ENCODE assay signal across 8 cellular contexts in the genomic region with DNA sequence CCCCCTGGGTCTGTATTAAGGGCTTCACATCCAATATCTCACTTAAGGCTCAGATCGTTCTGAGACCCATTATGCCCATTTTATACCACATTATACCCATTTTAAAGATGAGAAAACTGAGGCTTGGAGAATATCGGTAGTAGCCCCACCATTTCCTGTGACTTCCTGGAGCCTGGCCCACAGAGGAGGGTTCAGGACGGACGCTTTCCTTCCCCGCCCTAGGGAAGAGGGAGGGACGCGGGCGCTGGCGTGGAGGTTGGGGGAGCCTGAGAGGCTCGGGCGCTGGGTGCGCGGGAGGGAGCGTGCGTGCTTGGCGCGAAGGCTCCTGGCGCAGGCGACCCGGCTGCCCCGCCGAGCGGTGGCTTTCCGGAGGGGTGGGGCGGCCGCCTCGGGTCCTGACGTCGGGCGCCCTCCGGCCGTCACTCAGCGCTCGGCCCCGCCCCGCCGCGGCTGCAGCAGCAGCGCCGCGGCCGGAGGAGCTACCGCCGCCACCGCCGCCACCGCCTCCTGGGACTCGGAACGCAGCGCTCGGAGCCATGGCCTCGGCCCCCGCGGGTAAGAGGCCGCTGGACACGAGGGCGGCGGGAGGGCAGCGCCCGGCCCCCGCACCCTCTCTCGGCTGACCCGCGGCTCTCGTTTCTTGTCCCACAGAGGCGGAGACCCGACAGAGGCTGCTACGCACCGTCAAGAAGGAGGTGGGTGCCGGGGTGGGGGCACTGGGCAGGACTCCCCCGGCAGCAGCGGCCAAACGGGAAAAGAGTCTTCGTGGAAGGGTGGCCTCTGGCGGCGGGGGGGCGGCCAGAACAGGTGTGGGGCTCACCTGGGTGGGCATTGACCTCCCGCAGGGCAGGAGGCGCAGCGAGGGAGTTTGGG. TPM values are rescaled to one million over a fixed set of nuclear protein-coding genes. Genes with fewer than 3 reads are reported as not detected.
A peak's percentile ranks its signal among the peaks of the same experiment; 100 is the strongest.
DNase-seq lines count a peak whose midpoint lies in the region; ATAC-seq, FAIRE-seq and TF ChIP-seq lines count a peak whose summit lies in the region.

SGSM1 (plus strand) TSS at position 422 of the 873 bp plus-strand sequence; CDS start at position 537, 115 bp downstream.

- peak within 1 kb of the TSS; percentile 4 for H3K27ac Mint-ChIP-seq in activated T-helper 17 cell treated with anti-CD3 and anti-CD28 coated beads, Interleukin-2, amount 50 U/mL, for 72 hours
- H3K27ac Mint-ChIP-seq in natural killer cell: peak within 1 kb of the TSS; percentile 40 to 65
- no peak within 1 kb of the TSS for H3K27ac Mint-ChIP-seq in stimulated activated naive B cell treated with anti-CD40 and anti-IgM and Interleukin-4, amounts not matched to agents 10 μg/mL and 1 μg/mL and 100 μg/mL, for 72 hours

- DNase-seq in EH (ENCODE audit: low read depth) (peak; percentile 48), HT-29 (ENCODE audit: low spot score) (peak; percentile 57), RCC 7860 (ENCODE audit: low spot score) (peak; percentile 4), fibroblast of pulmonary artery (ENCODE audit: low read depth) (peak; percentile 50), natural killer cell (peak; percentile 81)
- peak; percentile 66 for DNase-seq in stimulated activated naive B cell treated with anti-CD40 and anti-IgM and Interleukin-4, amounts not matched to agents 10 μg/mL and 1 μg/mL and 100 μg/mL, for 72 hours

- H3K9me3 Mint-ChIP-seq in activated T-helper 17 cell treated with anti-CD3 and anti-CD28 coated beads, Interleukin-2, amount 50 U/mL, for 72 hours: no peaks in the 10 kb centered on the region
- no peaks in the 10 kb centered on the region for H3K9me3 Mint-ChIP-seq in natural killer cell
- peaks cover 0 to 1% of the 10 kb centered on the region in 2 donors for H3K9me3 Mint-ChIP-seq in stimulated activated naive B cell treated with anti-CD40 and anti-IgM and Interleukin-4, amounts not matched to agents 10 μg/mL and 1 μg/mL and 100 μg/mL, for 72 hours

- TF ChIP-seq CTCF in fibroblast of pulmonary artery (IDR thresholded peaks at IDR 0.05; ENCODE audit: low read length, missing control alignments) (no peak), natural killer cell (IDR thresholded peaks at IDR 0.05) (no peak)

- intact Hi-C loops in natural killer cell (cut with micrococcal nuclease): loop anchor here (2.0 kb wide), 1 partner anchor 39 kb away; no protein-coding TSS in a partner anchor

- no peaks in the 10 kb centered on the region for H3K27me3 Mint-ChIP-seq in activated T-helper 17 cell treated with anti-CD3 and anti-CD28 coated beads, Interleukin-2, amount 50 U/mL, for 72 hours
- no peaks in the 10 kb centered on the region for H3K27me3 Mint-ChIP-seq in natural killer cell (ENCODE audit: low read depth in 2 of 2)
- H3K27me3 Mint-ChIP-seq in stimulated activated naive B cell treated with anti-CD40 and anti-IgM and Interleukin-4, amounts not matched to agents 10 μg/mL and 1 μg/mL and 100 μg/mL, for 72 hours: peaks cover 23 to 54% of the 10 kb centered on the region in 2 donors

- H3K4me3 Mint-ChIP-seq in activated T-helper 17 cell treated with anti-CD3 and anti-CD28 coated beads, Interleukin-2, amount 50 U/mL, for 72 hours: peak within 1 kb of the TSS; percentile 64
- peak within 1 kb of the TSS; percentile 79 for H3K4me3 Mint-ChIP-seq in natural killer cell
- H3K4me3 Mint-ChIP-seq in stimulated activated naive B cell treated with anti-CD40 and anti-IgM and Interleukin-4, amounts not matched to agents 10 μg/mL and 1 μg/mL and 100 μg/mL, for 72 hours: peak within 1 kb of the TSS; percentile 73 to 76

- no peaks in the 10 kb centered on the region for H3K36me3 Mint-ChIP-seq in activated T-helper 17 cell treated with anti-CD3 and anti-CD28 coated beads, Interleukin-2, amount 50 U/mL, for 72 hours (ENCODE audit: low read depth)
- no peaks in the 10 kb centered on the region for H3K36me3 Mint-ChIP-seq in natural killer cell
- H3K36me3 Mint-ChIP-seq in stimulated activated naive B cell treated with anti-CD40 and anti-IgM and Interleukin-4, amounts not matched to agents 10 μg/mL and 1 μg/mL and 100 μg/mL, for 72 hours: peaks cover 0 to 2% of the 10 kb centered on the region in 2 donors

- ATAC-seq in activated T-helper 17 cell treated with anti-CD3 and anti-CD28 coated beads, Interleukin-2, amount 50 U/mL, for 72 hours (replicated peaks): peak; percentile 88
- ATAC-seq in natural killer cell (peak; percentile 91 to 96 (median 96)), HG03378 (IDR thresholded peaks at IDR 0.05; ENCODE audit: unreplicated experiment) (no peak)
- peak; percentile 89 to 91 for ATAC-seq in stimulated activated naive B cell treated with anti-CD40 and anti-IgM and Interleukin-4, amounts not matched to agents 10 μg/mL and 1 μg/mL and 100 μg/mL, for 72 hours (replicated peaks)

- H3K4me3 ChIP-seq in fibroblast of pulmonary artery (replicated peaks; ENCODE audit: low read depth, low read length): peak within 1 kb of the TSS; percentile 52

- peaks cover 29% of the 10 kb centered on the region for H3K4me1 Mint-ChIP-seq in activated T-helper 17 cell treated with anti-CD3 and anti-CD28 coated beads, Interleukin-2, amount 50 U/mL, for 72 hours
- peaks cover 12 to 30% of the 10 kb centered on the region in 2 donors for H3K4me1 Mint-ChIP-seq in natural killer cell
- H3K4me1 Mint-ChIP-seq in stimulated activated naive B cell treated with anti-CD40 and anti-IgM and Interleukin-4, amounts not matched to agents 10 μg/mL and 1 μg/mL and 100 μg/mL, for 72 hours: peaks cover 10 to 14% of the 10 kb centered on the region in 2 donors

- FAIRE-seq in RCC 7860 (lab: Jason Lieb, UNC): no peak

RNA-seq across cellular contexts. Expression of gene SGSM1, which starts in this region (rescaled TPM):
- 0.13 and 0.23 TPM in 2 replicates for total RNA-seq in HT-29 (2014; rRNA removed; shearing (Covaris generic))
- 1 to 10 TPM in 1 of 2 donors, under 1 TPM in 1; 0.52 to 1.3 TPM for total RNA-seq in activated T-helper 17 cell treated with anti-CD3 and anti-CD28 coated beads, Interleukin-2, amount 50 U/mL, for 72 hours
- 10 to 100 TPM; 13.9 to 15.4 (median 13.9) TPM for total RNA-seq in natural killer cell

Comparison
In these comparisons a context has a peak if more than half of its experiments do, and no peak if none do; other contexts are left out.
1. RNA of gene SGSM1 (total RNA-seq): 13.9 to 15.4 TPM in natural killer cell; 0.52 to 1.3 TPM in activated T-helper 17 cell treated with anti-CD3 and anti-CD28 coated beads, Interleukin-2, amount 50 U/mL, for 72 hours and 0.13 to 0.23 TPM in HT-29; every median in the first group is over 4 times any median in the second.
2. Peak in DNase-seq in HT-29; RNA of the gene not detected or under 1 TPM.
3. DNase-seq: peak in every context shown above with its lines; median percentile 81 in natural killer cell; 66 in stimulated activated naive B cell treated with anti-CD40 and anti-IgM and Interleukin-4, amounts not matched to agents 10 μg/mL and 1 μg/mL and 100 μg/mL, for 72 hours; 57 in HT-29; 50 in fibroblast of pulmonary artery; 48 in EH; 4 in RCC 7860.
4. Peak in every context shown above with its lines, with median percentiles within 50 percentile points of each other: H3K4me3 Mint-ChIP-seq.